ENCODE assay signal across 14 cellular contexts in genomic region chr2:10355471-10356458, GRCh38. TPM values are rescaled to one million over a fixed set of nuclear protein-coding genes. Genes with fewer than 3 reads are reported as not detected.
DNase-seq lines count a peak whose midpoint lies in the region; ATAC-seq and TF ChIP-seq lines count a peak whose summit lies in the region.
"Had no signal": no experiment of that assay in that cellular context is flagged by ENCODE, and none has a peak within 500 bp of the region (broad histone marks: within the 10 kb centered on the region; RNA-seq: fewer than 3 reads in every experiment).

No MANE protein-coding gene starts in this region.

- no peak overlapping the region for H3K27ac ChIP-seq in CD4-positive, alpha-beta memory T cell (ENCODE audit: low read depth, low read length)
- H3K27ac ChIP-seq in right lobe of liver: no peak overlapping the region
- H3K27ac ChIP-seq in substantia nigra (ENCODE audit: low read depth, low read length, poor library complexity, severe bottlenecking): no peak overlapping the region
- H3K27ac ChIP-seq: C4-2B, coronary artery, RWPE1 had no signal

- H3K4me1 Mint-ChIP-seq in CD4-positive, alpha-beta memory T cell: peaks cover 32 to 76% (median 54%) of the 10 kb centered on the region in 4 donors

- H3K4me3 ChIP-seq in CD4-positive, alpha-beta memory T cell (ENCODE audit: low read length in 2 of 2): no peak overlapping the region
- H3K4me3 ChIP-seq in right lobe of liver: no peak overlapping the region
- H3K4me3 ChIP-seq: coronary artery had no signal

- H3K4me1 ChIP-seq in CD4-positive, alpha-beta memory T cell (ENCODE audit: insufficient read depth, low read length): peaks cover 16% of the 10 kb centered on the region
- no peaks in the 10 kb centered on the region for H3K4me1 ChIP-seq in right lobe of liver

- TF ChIP-seq CTCF in right lobe of liver (IDR thresholded peaks at IDR 0.05): no peak

- no peaks in the 10 kb centered on the region for H3K36me3 ChIP-seq in CD4-positive, alpha-beta memory T cell (ENCODE audit: insufficient read depth, low read length)
- no peaks in the 10 kb centered on the region for H3K36me3 ChIP-seq in right lobe of liver

- intact Hi-C loops in CD4-positive, alpha-beta memory T cell (cut with micrococcal nuclease): no loop called here
- intact Hi-C loops in right lobe of liver (cut with DNase I): no loop called here

- H3K36me3 Mint-ChIP-seq in CD4-positive, alpha-beta memory T cell: peaks cover 14 to 40% of the 10 kb centered on the region in 2 donors

- 63% methylated on average over 12 of the region's 18 CpGs for WGBS in right lobe of liver (ENCODE audit: insufficient coverage, low coverage, low lambda C conversion rate, missing lambda C conversion rate)

- CTCF ChIA-PET in CD4-positive, alpha-beta memory T cell (lab: Charles Lee; ENCODE audit: partially characterized antibody): interaction anchor here (0.7 kb wide), 1 partner anchor 969 kb away, joined by 3 read pairs; no protein-coding TSS in a partner anchor

- peak overlapping the region; percentile 46 to 83 (median 75) for H3K27ac Mint-ChIP-seq in CD4-positive, alpha-beta memory T cell

- no peaks in the 10 kb centered on the region for H3K9me3 Mint-ChIP-seq in CD4-positive, alpha-beta memory T cell

- DNase-seq in CD4-positive, alpha-beta memory T cell: no peak
- DNase-seq in NCI-H1105 treated with DMSO at 0.1 percent for 48 hours (lab: John Stamatoyannopoulos, UW): peak; percentile 77
- DNase-seq in NCI-H526 (lab: John Stamatoyannopoulos, UW): peak; percentile 91 to 92
- no peak for DNase-seq in right lobe of liver
- no peak for DNase-seq in 8988T
- no peak for DNase-seq in substantia nigra (lab: John Stamatoyannopoulos, UW)
- no peak for DNase-seq in hypothalamus (lab: John Stamatoyannopoulos, UW)
- DNase-seq in ureter (ENCODE audit: low spot score): no peak
- DNase-seq: activated CD4-positive, alpha-beta T cell treated with anti-CD3 and anti-CD28 coated beads, Interleukin-2, amount 50 U/mL, for 48 hours; retina; T-helper 9 cell had no signal

- POLR2A ChIA-PET in CD4-positive, alpha-beta memory T cell (lab: Charles Lee; ENCODE audit: partially characterized antibody): no interaction called here

- no peaks in the 10 kb centered on the region for H3K27me3 Mint-ChIP-seq in CD4-positive, alpha-beta memory T cell

- TF ChIP-seq POLR2A in right lobe of liver (IDR thresholded peaks at IDR 0.05): no peak

- H3K4me3 Mint-ChIP-seq in CD4-positive, alpha-beta memory T cell: peak overlapping the region in 2 of 8 donors; percentile 2 to 25

- H3K9me3 ChIP-seq in CD4-positive, alpha-beta memory T cell (ENCODE audit: control insufficient read depth in 1 of 2, low read length in 2 of 2): no peaks in the 10 kb centered on the region
- H3K9me3 ChIP-seq in right lobe of liver: no peaks in the 10 kb centered on the region

- ATAC-seq in right lobe of liver: peak in 3 of 4 donors; percentile 7 to 48 (median 29)

- no peaks in the 10 kb centered on the region for H3K27me3 ChIP-seq in CD4-positive, alpha-beta memory T cell (ENCODE audit: insufficient read depth, low read length)
- H3K27me3 ChIP-seq in right lobe of liver: no peaks in the 10 kb centered on the region

RNA-seq across cellular contexts. Expression of gene HPCAL1, which starts 53.1 kb away (rescaled TPM):
- 10 to 100 TPM; 77.1 to 80.7 TPM for total RNA-seq in CD4-positive, alpha-beta memory T cell
- 100 to 1,000 TPM; 100 to 114 TPM for polyA plus RNA-seq in CD4-positive, alpha-beta memory T cell
- 10 to 100 TPM; 23.1 to 68.8 (median 29.1) TPM for total RNA-seq in right lobe of liver
- 17.5 TPM for total RNA-seq in ureter

Comparison
In these comparisons a context has a peak if more than half of its experiments do, and no peak if none do; other contexts are left out.
1. DNase-seq: peak in NCI-H1105 treated with DMSO at 0.1 percent for 48 hours (single experiment) and NCI-H526 (2 of 2); none in CD4-positive, alpha-beta memory T cell (0 of 5), right lobe of liver (0 of 3), 8988T (single experiment), substantia nigra (0 of 49), hypothalamus (0 of 51) and ureter (single experiment).